9 cellular contexts compared by ENCODE assay signal in genomic region chr16:77213542-77214108, GRCh38. TPM values are rescaled to one million over a fixed set of nuclear protein-coding genes. Genes with fewer than 3 reads are reported as not detected.
A peak's percentile ranks its signal among the peaks of the same experiment; 100 is the strongest.
DNase-seq lines count a peak whose midpoint lies in the region; ATAC-seq and TF ChIP-seq lines count a peak whose summit lies in the region.
"Had no signal": no experiment of that assay in that cellular context is flagged by ENCODE, and none has a peak within 500 bp of the region (broad histone marks: within the 10 kb centered on the region; RNA-seq: fewer than 3 reads in every experiment).

No MANE protein-coding gene starts in this region.

- TF ChIP-seq CTCF in AG10803 (conservative IDR thresholded peaks at IDR 0.05; ENCODE audit: low read length) (no peak), kidney epithelial cell (IDR thresholded peaks at IDR 0.05; ENCODE audit: insufficient read depth, low read length, poor library complexity, severe bottlenecking) (no peak)

- ATAC-seq in HG03159 (IDR thresholded peaks at IDR 0.05; ENCODE audit: unreplicated experiment) (no peak), HG03039 (IDR thresholded peaks at IDR 0.05; ENCODE audit: unreplicated experiment) (no peak)

- H3K36me3 ChIP-seq in kidney epithelial cell (ENCODE audit: control insufficient read depth, insufficient read depth, low read length) = no peaks in the 10 kb centered on the region

- DNase-seq in AG10803 (ENCODE audit: low read depth) (peak; percentile 83), HS-27A (ENCODE audit: low read depth) (peak; percentile 87), amniotic epithelial cell (ENCODE audit: low read depth) (peak; percentile 87), kidney epithelial cell (ENCODE audit: low read depth) (peak; percentile 85), NCI-H748 (lab: John Stamatoyannopoulos, UW; ENCODE audit: unreplicated experiment) (no peak)
- no peak for DNase-seq in effector CD8-positive, alpha-beta T cell (lab: John Stamatoyannopoulos, UW)

- H3K27me3 ChIP-seq in kidney epithelial cell (ENCODE audit: control insufficient read depth, insufficient read depth, low read length) = no peaks in the 10 kb centered on the region
- H3K27me3 ChIP-seq: body of pancreas had no signal

- H3K4me3 ChIP-seq in AG10803 (ENCODE audit: low read length) = no peak overlapping the region
- H3K4me3 ChIP-seq in kidney epithelial cell (ENCODE audit: low read depth, low read length) = no peak overlapping the region

RNA-seq across cellular contexts. Expression of gene SYCE1L, which starts 14.4 kb away (rescaled TPM):
- 3.4 and 7.5 TPM in 2 replicates for total RNA-seq in kidney epithelial cell

RNA-seq across cellular contexts. Expression of gene MON1B, which starts 22.6 kb away (rescaled TPM):
- 30.0 and 57.1 TPM in 2 replicates for total RNA-seq in kidney epithelial cell

Comparison
In these comparisons a context has a peak if more than half of its experiments do, and no peak if none do; other contexts are left out.
1. DNase-seq: peak in AG10803 (single experiment), HS-27A (single experiment), amniotic epithelial cell (single experiment) and kidney epithelial cell (single experiment); none in NCI-H748 (single experiment) and effector CD8-positive, alpha-beta T cell (single experiment).